ENCODE assay signal across 30 cellular contexts in the genomic region with DNA sequence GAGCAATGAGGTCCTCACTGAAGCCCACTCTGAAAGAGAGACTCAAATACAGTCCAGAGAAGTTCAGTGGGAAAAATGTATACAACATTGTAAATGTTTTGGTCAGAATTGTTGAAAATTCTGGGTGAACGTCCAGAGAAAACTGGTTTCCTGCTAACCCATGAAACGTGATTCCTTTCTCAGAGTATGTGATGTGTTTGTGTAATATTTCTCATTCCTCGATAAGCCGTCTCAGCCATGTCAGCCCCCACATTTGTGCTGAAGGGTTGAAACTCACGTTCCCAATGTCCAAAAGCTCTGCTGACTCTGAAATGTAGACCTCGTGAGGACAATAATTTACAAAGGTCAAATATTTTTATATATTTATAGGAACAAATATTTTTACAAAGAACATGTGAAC. TPM values are rescaled to one million over a fixed set of nuclear protein-coding genes. Genes with fewer than 3 reads are reported as not detected.
DNase-seq lines count a peak whose midpoint lies in the region; ATAC-seq and TF ChIP-seq lines count a peak whose summit lies in the region.
"Had no signal": no experiment of that assay in that cellular context is flagged by ENCODE, and none has a peak within 500 bp of the region (broad histone marks: within the 10 kb centered on the region; RNA-seq: fewer than 3 reads in every experiment).

No MANE protein-coding gene starts in this region.

- no peak overlapping the region for H3K4me3 Mint-ChIP-seq in activated naive CD4-positive, alpha-beta T cell treated with anti-CD3 and anti-CD28 coated beads, Interleukin-2, amount 50 U/mL, for 24 hours
- no peak overlapping the region for H3K4me3 Mint-ChIP-seq in activated CD4-positive, alpha-beta memory T cell treated with anti-CD3 and anti-CD28 coated beads, Interleukin-2, amount 10 ng/mL, durations not matched to agents 7 days and 5 days
- no peak overlapping the region for H3K4me3 Mint-ChIP-seq in stimulated activated effector memory CD8-positive, alpha-beta T cell treated with anti-CD3 and anti-CD28 coated beads, Interleukin-12 subunit alpha, Interleukin-12 subunit beta, amount 100 ng/mL, for 72 hours
- H3K4me3 Mint-ChIP-seq in activated T-helper 2 cell treated with anti-CD3 and anti-CD28 coated beads, Interferon-gamma antibody, Interleukin-2, Interleukin-4, amounts not matched to agents 10 μg/mL and 5 μg/mL and 100 μg/mL, durations not matched to agents 14 hours and 24 hours and 36 hours (ENCODE audit: low read depth) = no peak overlapping the region
- H3K4me3 Mint-ChIP-seq: activated B cell treated with CpG ODN at 0.5 μM for 24 hours, memory B cell, neural progenitor cell had no signal

- TF ChIP-seq CTCF in fibroblast of pulmonary artery (IDR thresholded peaks at IDR 0.05; ENCODE audit: low read length, missing control alignments) (no peak), dorsolateral prefrontal cortex (IDR thresholded peaks at IDR 0.05 in 54 of 56, conservative IDR thresholded peaks at IDR 0.05 in 2 of 56; ENCODE audit: low read depth in 1 of 56, partially characterized antibody in 56 of 56) (no peak)

- no peak overlapping the region for H3K27ac ChIP-seq in dorsolateral prefrontal cortex
- H3K27ac ChIP-seq: ascending aorta, cardiac muscle cell, coronary artery, left lung, neural progenitor cell, thyroid gland had no signal

- no peaks in the 10 kb centered on the region for H3K9me3 Mint-ChIP-seq in activated naive CD4-positive, alpha-beta T cell treated with anti-CD3 and anti-CD28 coated beads, Interleukin-2, amount 50 U/mL, for 24 hours
- H3K9me3 Mint-ChIP-seq in activated CD4-positive, alpha-beta memory T cell treated with anti-CD3 and anti-CD28 coated beads, Interleukin-2, amount 10 ng/mL, durations not matched to agents 7 days and 5 days = no peaks in the 10 kb centered on the region
- no peaks in the 10 kb centered on the region for H3K9me3 Mint-ChIP-seq in stimulated activated effector memory CD8-positive, alpha-beta T cell treated with anti-CD3 and anti-CD28 coated beads, Interleukin-12 subunit alpha, Interleukin-12 subunit beta, amount 100 ng/mL, for 72 hours
- no peaks in the 10 kb centered on the region for H3K9me3 Mint-ChIP-seq in activated T-helper 2 cell treated with anti-CD3 and anti-CD28 coated beads, Interferon-gamma antibody, Interleukin-2, Interleukin-4, amounts not matched to agents 10 μg/mL and 5 μg/mL and 100 μg/mL, durations not matched to agents 14 hours and 24 hours and 36 hours
- H3K9me3 Mint-ChIP-seq: activated B cell treated with CpG ODN at 0.5 μM for 24 hours, memory B cell, neural progenitor cell had no signal

- H3K27me3 ChIP-seq in dorsolateral prefrontal cortex = no peaks in the 10 kb centered on the region
- H3K27me3 ChIP-seq: ascending aorta, cardiac muscle cell, left lung, neural progenitor cell, thyroid gland had no signal

- peaks cover 26% of the 10 kb centered on the region for H3K4me1 Mint-ChIP-seq in activated naive CD4-positive, alpha-beta T cell treated with anti-CD3 and anti-CD28 coated beads, Interleukin-2, amount 50 U/mL, for 24 hours
- H3K4me1 Mint-ChIP-seq in activated CD4-positive, alpha-beta memory T cell treated with anti-CD3 and anti-CD28 coated beads, Interleukin-2, amount 10 ng/mL, durations not matched to agents 7 days and 5 days = peaks cover 4% of the 10 kb centered on the region
- H3K4me1 Mint-ChIP-seq in stimulated activated effector memory CD8-positive, alpha-beta T cell treated with anti-CD3 and anti-CD28 coated beads, Interleukin-12 subunit alpha, Interleukin-12 subunit beta, amount 100 ng/mL, for 72 hours = peaks cover 13% of the 10 kb centered on the region
- H3K4me1 Mint-ChIP-seq in activated T-helper 2 cell treated with anti-CD3 and anti-CD28 coated beads, Interferon-gamma antibody, Interleukin-2, Interleukin-4, amounts not matched to agents 10 μg/mL and 5 μg/mL and 100 μg/mL, durations not matched to agents 14 hours and 24 hours and 36 hours (ENCODE audit: low read depth) = no peaks in the 10 kb centered on the region
- H3K4me1 Mint-ChIP-seq: neural progenitor cell had no signal

- intact Hi-C loops in dorsolateral prefrontal cortex (cut with DNase I) = no loop called here
- intact Hi-C loops in activated T-helper 2 cell treated with anti-CD3 and anti-CD28 coated beads, Interferon-gamma antibody, Interleukin-2, Interleukin-4, amounts not matched to agents 10 μg/mL and 5 μg/mL and 100 μg/mL, durations not matched to agents 14 hours and 24 hours and 36 hours (cut with micrococcal nuclease) = no loop called here

- peak overlapping the region; percentile 84 for H3K27ac Mint-ChIP-seq in activated naive CD4-positive, alpha-beta T cell treated with anti-CD3 and anti-CD28 coated beads, Interleukin-2, amount 50 U/mL, for 24 hours
- peak overlapping the region; percentile 6 for H3K27ac Mint-ChIP-seq in activated CD4-positive, alpha-beta memory T cell treated with anti-CD3 and anti-CD28 coated beads, Interleukin-2, amount 10 ng/mL, durations not matched to agents 7 days and 5 days
- H3K27ac Mint-ChIP-seq in stimulated activated effector memory CD8-positive, alpha-beta T cell treated with anti-CD3 and anti-CD28 coated beads, Interleukin-12 subunit alpha, Interleukin-12 subunit beta, amount 100 ng/mL, for 72 hours = peak overlapping the region; percentile 94
- no peak overlapping the region for H3K27ac Mint-ChIP-seq in activated T-helper 2 cell treated with anti-CD3 and anti-CD28 coated beads, Interferon-gamma antibody, Interleukin-2, Interleukin-4, amounts not matched to agents 10 μg/mL and 5 μg/mL and 100 μg/mL, durations not matched to agents 14 hours and 24 hours and 36 hours
- H3K27ac Mint-ChIP-seq: neural progenitor cell had no signal

- ATAC-seq in stimulated activated effector memory CD8-positive, alpha-beta T cell treated with anti-CD3 and anti-CD28 coated beads, Interleukin-12 subunit alpha, Interleukin-12 subunit beta, amount 100 ng/mL, for 72 hours = no peak
- no peak for ATAC-seq in GM21390 (IDR thresholded peaks at IDR 0.05; ENCODE audit: unreplicated experiment)
- ATAC-seq: left lung had no signal

- CTCF ChIA-PET in activated CD4-positive, alpha-beta memory T cell treated with anti-CD3 and anti-CD28 coated beads, Interleukin-2, amount 10 ng/mL, durations not matched to agents 7 days and 5 days (lab: Charles Lee) = interaction anchor here (0.8 to 2.1 kb wide), 2 partner anchors 10 to 106 kb away, joined by 3 to 5 read pairs; no protein-coding TSS in a partner anchor

- H3K36me3 Mint-ChIP-seq in activated naive CD4-positive, alpha-beta T cell treated with anti-CD3 and anti-CD28 coated beads, Interleukin-2, amount 50 U/mL, for 24 hours = peaks cover 19% of the 10 kb centered on the region
- H3K36me3 Mint-ChIP-seq in activated CD4-positive, alpha-beta memory T cell treated with anti-CD3 and anti-CD28 coated beads, Interleukin-2, amount 10 ng/mL, durations not matched to agents 7 days and 5 days (ENCODE audit: low read depth) = peaks cover 89% of the 10 kb centered on the region
- H3K36me3 Mint-ChIP-seq in stimulated activated effector memory CD8-positive, alpha-beta T cell treated with anti-CD3 and anti-CD28 coated beads, Interleukin-12 subunit alpha, Interleukin-12 subunit beta, amount 100 ng/mL, for 72 hours = peaks cover 100% of the 10 kb centered on the region
- peaks cover 84% of the 10 kb centered on the region for H3K36me3 Mint-ChIP-seq in activated T-helper 2 cell treated with anti-CD3 and anti-CD28 coated beads, Interferon-gamma antibody, Interleukin-2, Interleukin-4, amounts not matched to agents 10 μg/mL and 5 μg/mL and 100 μg/mL, durations not matched to agents 14 hours and 24 hours and 36 hours (ENCODE audit: low read depth)
- H3K36me3 Mint-ChIP-seq: neural progenitor cell had no signal

- POLR2A ChIA-PET in activated CD4-positive, alpha-beta memory T cell treated with anti-CD3 and anti-CD28 coated beads, Interleukin-2, amount 10 ng/mL, durations not matched to agents 7 days and 5 days (lab: Charles Lee) = interaction anchor here (1.2 kb wide), 1 partner anchor 10 kb away, joined by 3 read pairs; no protein-coding TSS in a partner anchor

- no peak for DNase-seq in activated naive CD4-positive, alpha-beta T cell treated with anti-CD3 and anti-CD28 coated beads, Interleukin-2, amount 50 U/mL, for 16 hours
- DNase-seq in activated CD4-positive, alpha-beta memory T cell treated with anti-CD3 and anti-CD28 coated beads, Interleukin-2, amount 10 ng/mL, durations not matched to agents 7 days and 5 days = no peak
- DNase-seq in fibroblast of pulmonary artery (ENCODE audit: low read depth) (peak; percentile 38), dorsolateral prefrontal cortex (no peak)
- DNase-seq in stimulated activated effector memory CD8-positive, alpha-beta T cell treated with anti-CD3 and anti-CD28 coated beads, Interleukin-12 subunit alpha, Interleukin-12 subunit beta, amount 100 ng/mL, for 72 hours (ENCODE audit: low spot score in 2 of 2) = no peak
- DNase-seq in activated T-helper 2 cell treated with anti-CD3 and anti-CD28 coated beads, Interferon-gamma antibody, Interleukin-2, Interleukin-4, amounts not matched to agents 10 μg/mL and 5 μg/mL and 100 μg/mL, durations not matched to agents 14 hours and 24 hours and 36 hours (ENCODE audit: low spot score) = no peak
- DNase-seq: activated B cell treated with CpG ODN at 0.5 μM for 24 hours; activated gamma-delta T cell treated with Interleukin-2 at 50 U/mL for 16 hours; DMS153; effector memory CD4-positive, alpha-beta T cell; erythroblast; foreskin fibroblast; head of caudate nucleus; islet precursor cell; left lung; NCI-H1092; NCI-H1694; NCI-H510A; stimulated activated CD4-positive, alpha-beta T cell treated with anti-CD3 and anti-CD28 coated beads, Interleukin-2, amount 100 ng/mL, for 48 hours; thyroid gland had no signal

- H3K27me3 Mint-ChIP-seq in activated naive CD4-positive, alpha-beta T cell treated with anti-CD3 and anti-CD28 coated beads, Interleukin-2, amount 50 U/mL, for 24 hours = no peaks in the 10 kb centered on the region
- no peaks in the 10 kb centered on the region for H3K27me3 Mint-ChIP-seq in activated CD4-positive, alpha-beta memory T cell treated with anti-CD3 and anti-CD28 coated beads, Interleukin-2, amount 10 ng/mL, durations not matched to agents 7 days and 5 days
- no peaks in the 10 kb centered on the region for H3K27me3 Mint-ChIP-seq in activated T-helper 2 cell treated with anti-CD3 and anti-CD28 coated beads, Interferon-gamma antibody, Interleukin-2, Interleukin-4, amounts not matched to agents 10 μg/mL and 5 μg/mL and 100 μg/mL, durations not matched to agents 14 hours and 24 hours and 36 hours (ENCODE audit: low read depth)
- H3K27me3 Mint-ChIP-seq: activated B cell treated with CpG ODN at 0.5 μM for 24 hours, memory B cell had no signal

- H3K4me3 ChIP-seq in fibroblast of pulmonary artery (replicated peaks; ENCODE audit: low read depth, low read length) (no peak overlapping the region), dorsolateral prefrontal cortex (no peak overlapping the region)
- H3K4me3 ChIP-seq: ascending aorta, cardiac muscle cell, coronary artery, left lung, neural progenitor cell, thyroid gland had no signal

RNA-seq across cellular contexts. Expression of gene BMP10, which starts 51.6 kb away (rescaled TPM):
- total RNA-seq in activated CD4-positive, alpha-beta memory T cell treated with anti-CD3 and anti-CD28 coated beads, Interleukin-2, amount 10 ng/mL, durations not matched to agents 7 days and 5 days = under 1 TPM in 1 of 2 experiments, not detected in 1; 0.18 TPM
- total RNA-seq in dorsolateral prefrontal cortex = not detected
- total RNA-seq in activated T-helper 2 cell treated with anti-CD3 and anti-CD28 coated beads, Interferon-gamma antibody, Interleukin-2, Interleukin-4, amounts not matched to agents 10 μg/mL and 5 μg/mL and 100 μg/mL, durations not matched to agents 14 hours and 24 hours and 36 hours = not detected in 2 replicates
- total RNA-seq: A673, activated B cell treated with CpG ODN at 0.5 μM for 24 hours, ascending aorta, H4, left lung, SK-MEL-5, thyroid gland had no signal
